In the genomic region with DNA sequence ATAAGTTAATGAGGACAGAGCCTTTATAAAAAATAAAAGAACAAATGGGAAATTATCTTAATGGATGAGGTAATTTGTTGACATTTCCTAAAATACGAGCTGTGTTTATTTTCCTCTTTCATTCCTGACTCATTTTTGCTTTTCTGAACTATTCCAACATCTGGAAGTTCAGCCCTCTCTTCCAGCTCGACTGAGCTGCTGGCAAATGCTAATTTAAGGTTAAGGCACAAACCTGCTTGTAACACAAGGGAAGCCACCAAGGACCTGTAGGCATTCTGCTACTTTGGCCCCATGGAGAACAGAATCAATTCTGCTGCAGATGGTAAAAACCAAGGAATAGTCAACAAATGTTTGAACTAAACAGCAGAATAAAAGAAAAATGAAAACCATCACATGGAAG, we compare ENCODE assay signal across 22 cellular contexts.
"Had no signal": no experiment of that assay in that cellular context is flagged by ENCODE, and none has a peak within 500 bp of the region (broad histone marks: within the 10 kb centered on the region; RNA-seq: fewer than 3 reads in every experiment).

No MANE protein-coding gene starts in this region.

- DNase-seq: activated CD4-positive, alpha-beta T cell treated with anti-CD3 and anti-CD28 coated beads, Interleukin-2, amount 10 ng/mL, durations not matched to agents 7 days and 5 days; activated CD8-positive, alpha-beta T cell treated with anti-CD3 and anti-CD28 coated beads, Interleukin-2, amount 10 ng/mL, durations not matched to agents 7 days and 5 days; activated naive CD4-positive, alpha-beta T cell treated with Interleukin-2 at 50 U/mL for 16 hours; activated naive CD8-positive, alpha-beta T cell treated with anti-CD3 and anti-CD28 coated beads, Interleukin-2, amount 10 ng/mL, durations not matched to agents 7 days and 5 days; activated T-cell treated with anti-CD3 and anti-CD28 coated beads, Interleukin-2, amount 50 U/mL, for 24 hours; central memory CD4-positive, alpha-beta T cell; colonic mucosa; erythroblast; heart right ventricle; kidney glomerular epithelial cell; naive thymus-derived CD8-positive, alpha-beta T cell; psoas muscle; right lobe of liver; stimulated activated CD4-positive, alpha-beta T cell treated with anti-CD3 and anti-CD28 coated beads, Interleukin-4, amount 100 ng/mL, for 1 hour; stimulated activated naive CD8-positive, alpha-beta T cell treated with anti-CD3 and anti-CD28 coated beads, Interleukin-15, amount 100 ng/mL, for 72 hours; T1000; transverse colon had no signal

- H3K36me3 ChIP-seq: colonic mucosa, gastroesophageal sphincter, heart right ventricle, right lobe of liver, suprapubic skin, transverse colon, vagina had no signal

- H3K4me3 ChIP-seq: colonic mucosa, gastroesophageal sphincter, heart right ventricle, psoas muscle, right lobe of liver, smooth muscle cell, suprapubic skin, transverse colon, vagina had no signal

- H3K9me3 ChIP-seq: colonic mucosa, gastroesophageal sphincter, heart right ventricle, psoas muscle, right lobe of liver, suprapubic skin, transverse colon, vagina had no signal

- H3K27me3 ChIP-seq: colonic mucosa, heart right ventricle, right lobe of liver, suprapubic skin, transverse colon, vagina had no signal

- ATAC-seq: activated CD4-positive, CD25-positive, alpha-beta regulatory T cell treated with anti-CD3 and anti-CD28 coated beads, Interleukin-2, amount 50 U/mL, for 24 hours; activated CD8-positive, alpha-beta T cell treated with anti-CD3 and anti-CD28 coated beads, Interleukin-2, amount 10 ng/mL, durations not matched to agents 7 days and 5 days; gastroesophageal sphincter; naive thymus-derived CD8-positive, alpha-beta T cell; psoas muscle; stimulated activated naive CD8-positive, alpha-beta T cell treated with anti-CD3 and anti-CD28 coated beads, Interleukin-15, amount 100 ng/mL, for 72 hours had no signal

- H3K4me1 ChIP-seq: colonic mucosa, gastroesophageal sphincter, psoas muscle, right lobe of liver, transverse colon had no signal

- H3K27ac ChIP-seq: colonic mucosa, gastroesophageal sphincter, heart right ventricle, psoas muscle, right lobe of liver, suprapubic skin, transverse colon had no signal
